ENCODE assay signal across 34 cellular contexts in genomic region chr7:139582671-139583155, GRCh38. TPM values are rescaled to one million over a fixed set of nuclear protein-coding genes. Genes with fewer than 3 reads are reported as not detected.
DNase-seq lines count a peak whose midpoint lies in the region; ATAC-seq, FAIRE-seq and TF ChIP-seq lines count a peak whose summit lies in the region.
"Had no signal": no experiment of that assay in that cellular context is flagged by ENCODE, and none has a peak within 500 bp of the region (broad histone marks: within the 10 kb centered on the region; RNA-seq: fewer than 3 reads in every experiment).

No MANE protein-coding gene starts in this region.

- POLR2A ChIA-PET in activated naive CD8-positive, alpha-beta T cell treated with anti-CD3 and anti-CD28 coated beads, Interleukin-2, amount 10 ng/mL, durations not matched to agents 7 days and 5 days (lab: Charles Lee), result no interaction called here

- TF ChIP-seq POLR2A in vagina (IDR thresholded peaks at IDR 0.05) (no peak), GM12891 (IDR thresholded peaks at IDR 0.05; ENCODE audit: low read depth, low read length) (no peak)

- H3K36me3 Mint-ChIP-seq in activated naive CD8-positive, alpha-beta T cell treated with anti-CD3 and anti-CD28 coated beads, Interleukin-2, amount 10 ng/mL, durations not matched to agents 7 days and 5 days, result peaks cover 3% of the 10 kb centered on the region
- peaks cover 5% of the 10 kb centered on the region for H3K36me3 Mint-ChIP-seq in activated naive CD8-positive, alpha-beta T cell treated with anti-CD3 and anti-CD28 coated beads for 36 hours
- H3K36me3 Mint-ChIP-seq in activated CD8-positive, alpha-beta memory T cell treated with anti-CD3 and anti-CD28 coated beads, Interleukin-2, amount 10 ng/mL, durations not matched to agents 7 days and 5 days, result peaks cover 14% of the 10 kb centered on the region
- no peaks in the 10 kb centered on the region for H3K36me3 Mint-ChIP-seq in natural killer cell

- no peak overlapping the region for H3K4me3 Mint-ChIP-seq in activated naive CD8-positive, alpha-beta T cell treated with anti-CD3 and anti-CD28 coated beads, Interleukin-2, amount 10 ng/mL, durations not matched to agents 7 days and 5 days
- H3K4me3 Mint-ChIP-seq in activated naive CD8-positive, alpha-beta T cell treated with anti-CD3 and anti-CD28 coated beads for 36 hours, result no peak overlapping the region
- H3K4me3 Mint-ChIP-seq in activated CD8-positive, alpha-beta memory T cell treated with anti-CD3 and anti-CD28 coated beads, Interleukin-2, amount 10 ng/mL, durations not matched to agents 7 days and 5 days, result no peak overlapping the region
- H3K4me3 Mint-ChIP-seq in natural killer cell, result no peak overlapping the region
- H3K4me3 Mint-ChIP-seq: activated CD4-positive, alpha-beta T cell treated with anti-CD3 and anti-CD28 coated beads, Interleukin-2, amount 10 ng/mL, durations not matched to agents 24 days and 14 days; stimulated activated naive B cell treated with anti-CD40 and anti-IgM and Interleukin-4, amounts not matched to agents 10 μg/mL and 1 μg/mL and 100 μg/mL, for 72 hours had no signal

- DNase-seq in activated naive CD8-positive, alpha-beta T cell treated with anti-CD3 and anti-CD28 coated beads, Interleukin-2, amount 10 ng/mL, durations not matched to agents 7 days and 5 days, result no peak
- no peak for DNase-seq in activated naive CD8-positive, alpha-beta T cell treated with anti-CD3 and anti-CD28 coated beads for 36 hours
- DNase-seq in activated CD8-positive, alpha-beta memory T cell treated with anti-CD3 and anti-CD28 coated beads, Interleukin-2, amount 10 ng/mL, durations not matched to agents 7 days and 5 days, result peak; percentile 31
- DNase-seq in natural killer cell (no peak), vagina (ENCODE audit: extremely low spot score in 2 of 2) (peak; percentile 64 to 79), GM12891 (ENCODE audit: insufficient read length, low spot score) (no peak), T-helper 1 cell (no peak)
- DNase-seq: activated CD4-positive, alpha-beta T cell treated with anti-CD3 and anti-CD28 coated beads, Interleukin-2, amount 10 ng/mL, durations not matched to agents 24 days and 14 days; activated effector memory CD4-positive, alpha-beta T cell treated with anti-CD3 and anti-CD28 coated beads, Interleukin-2, amount 50 U/mL, for 16 hours; activated T-cell treated with anti-CD3 and anti-CD28 coated beads for 4 hours; central memory CD4-positive, alpha-beta T cell; DMS53; esophagus squamous epithelium; foreskin melanocyte; HCEC 1CT; heart right ventricle; NCI-H187; NCI-H2171; NCI-H524 treated with DMSO at 0.1 percent for 48 hours; PC-9; sigmoid colon; stimulated activated CD4-positive, alpha-beta T cell treated with anti-CD3 and anti-CD28 coated beads, Interleukin-4, amount 100 ng/mL, for 4 hours; stimulated activated naive B cell treated with anti-CD40 and anti-IgM and Interleukin-4, amounts not matched to agents 10 μg/mL and 1 μg/mL and 100 μg/mL, for 72 hours; T-helper 9 cell; WERI-Rb-1 had no signal

- H3K27me3 Mint-ChIP-seq in activated naive CD8-positive, alpha-beta T cell treated with anti-CD3 and anti-CD28 coated beads, Interleukin-2, amount 10 ng/mL, durations not matched to agents 7 days and 5 days, result no peaks in the 10 kb centered on the region
- no peaks in the 10 kb centered on the region for H3K27me3 Mint-ChIP-seq in activated naive CD8-positive, alpha-beta T cell treated with anti-CD3 and anti-CD28 coated beads for 36 hours
- no peaks in the 10 kb centered on the region for H3K27me3 Mint-ChIP-seq in activated CD8-positive, alpha-beta memory T cell treated with anti-CD3 and anti-CD28 coated beads, Interleukin-2, amount 10 ng/mL, durations not matched to agents 7 days and 5 days
- no peaks in the 10 kb centered on the region for H3K27me3 Mint-ChIP-seq in natural killer cell (ENCODE audit: low read depth in 2 of 2)
- H3K27me3 Mint-ChIP-seq: activated CD4-positive, alpha-beta T cell treated with anti-CD3 and anti-CD28 coated beads, Interleukin-2, amount 10 ng/mL, durations not matched to agents 24 days and 14 days; stimulated activated naive B cell treated with anti-CD40 and anti-IgM and Interleukin-4, amounts not matched to agents 10 μg/mL and 1 μg/mL and 100 μg/mL, for 72 hours had no signal

- no peak overlapping the region for H3K27ac Mint-ChIP-seq in activated naive CD8-positive, alpha-beta T cell treated with anti-CD3 and anti-CD28 coated beads, Interleukin-2, amount 10 ng/mL, durations not matched to agents 7 days and 5 days
- no peak overlapping the region for H3K27ac Mint-ChIP-seq in activated naive CD8-positive, alpha-beta T cell treated with anti-CD3 and anti-CD28 coated beads for 36 hours
- H3K27ac Mint-ChIP-seq in activated CD8-positive, alpha-beta memory T cell treated with anti-CD3 and anti-CD28 coated beads, Interleukin-2, amount 10 ng/mL, durations not matched to agents 7 days and 5 days, result no peak overlapping the region
- peak overlapping the region; percentile 23 to 65 for H3K27ac Mint-ChIP-seq in natural killer cell
- H3K27ac Mint-ChIP-seq: activated CD4-positive, alpha-beta T cell treated with anti-CD3 and anti-CD28 coated beads, Interleukin-2, amount 10 ng/mL, durations not matched to agents 24 days and 14 days; stimulated activated naive B cell treated with anti-CD40 and anti-IgM and Interleukin-4, amounts not matched to agents 10 μg/mL and 1 μg/mL and 100 μg/mL, for 72 hours had no signal

- ATAC-seq in activated naive CD8-positive, alpha-beta T cell treated with anti-CD3 and anti-CD28 coated beads, Interleukin-2, amount 10 ng/mL, durations not matched to agents 7 days and 5 days (ENCODE audit: low read depth), result peak; percentile 50
- no peak for ATAC-seq in activated CD8-positive, alpha-beta memory T cell treated with anti-CD3 and anti-CD28 coated beads, Interleukin-2, amount 10 ng/mL, durations not matched to agents 7 days and 5 days
- ATAC-seq in natural killer cell (peak; percentile 34 to 86 (median 59)), GM21447 (IDR thresholded peaks at IDR 0.05; ENCODE audit: unreplicated experiment) (no peak)
- ATAC-seq: A549; Right ventricle myocardium inferior; stimulated activated naive B cell treated with anti-CD40 and anti-IgM and Interleukin-4, amounts not matched to agents 10 μg/mL and 1 μg/mL and 100 μg/mL, for 72 hours had no signal

- no peak overlapping the region for H3K4me3 ChIP-seq in vagina
- H3K4me3 ChIP-seq: A549, esophagus squamous epithelium, heart right ventricle, PC-9, prostate gland, sigmoid colon had no signal

- CTCF ChIA-PET in activated CD8-positive, alpha-beta memory T cell treated with anti-CD3 and anti-CD28 coated beads, Interleukin-2, amount 10 ng/mL, durations not matched to agents 7 days and 5 days (lab: Charles Lee), result interaction anchor here (1.2 kb wide), 1 partner anchor 16 kb away, joined by 3 read pairs; no protein-coding TSS in a partner anchor

- no peak for FAIRE-seq in GM12891 (lab: Jason Lieb, UNC)
- FAIRE-seq: A549, endometrium, G401.6, GM18507 had no signal

- intact Hi-C loops in natural killer cell (cut with micrococcal nuclease) (no loop called here), vagina (cut with DNase I) (no loop called here)

- peaks cover 17% of the 10 kb centered on the region for H3K4me1 Mint-ChIP-seq in activated naive CD8-positive, alpha-beta T cell treated with anti-CD3 and anti-CD28 coated beads, Interleukin-2, amount 10 ng/mL, durations not matched to agents 7 days and 5 days
- peaks cover 15% of the 10 kb centered on the region for H3K4me1 Mint-ChIP-seq in activated naive CD8-positive, alpha-beta T cell treated with anti-CD3 and anti-CD28 coated beads for 36 hours
- H3K4me1 Mint-ChIP-seq in activated CD8-positive, alpha-beta memory T cell treated with anti-CD3 and anti-CD28 coated beads, Interleukin-2, amount 10 ng/mL, durations not matched to agents 7 days and 5 days, result peaks cover 14% of the 10 kb centered on the region
- H3K4me1 Mint-ChIP-seq in natural killer cell, result peaks cover 18 to 25% of the 10 kb centered on the region in 2 donors
- H3K4me1 Mint-ChIP-seq: stimulated activated naive B cell treated with anti-CD40 and anti-IgM and Interleukin-4, amounts not matched to agents 10 μg/mL and 1 μg/mL and 100 μg/mL, for 72 hours had no signal

- TF ChIP-seq CTCF in natural killer cell (IDR thresholded peaks at IDR 0.05) (no peak), vagina (IDR thresholded peaks at IDR 0.05) (no peak)

- no peaks in the 10 kb centered on the region for H3K4me1 ChIP-seq in vagina
- H3K4me1 ChIP-seq: A549, esophagus squamous epithelium, heart right ventricle, prostate gland, sigmoid colon had no signal

- H3K27ac ChIP-seq in vagina, result no peak overlapping the region
- H3K27ac ChIP-seq: A549, esophagus squamous epithelium, heart right ventricle, HL-60, PC-9, prostate gland, sigmoid colon, WERI-Rb-1 had no signal

- no peaks in the 10 kb centered on the region for H3K27me3 ChIP-seq in vagina
- H3K27me3 ChIP-seq: esophagus squamous epithelium, heart right ventricle, sigmoid colon had no signal

- H3K9me3 Mint-ChIP-seq in activated naive CD8-positive, alpha-beta T cell treated with anti-CD3 and anti-CD28 coated beads, Interleukin-2, amount 10 ng/mL, durations not matched to agents 7 days and 5 days, result no peaks in the 10 kb centered on the region
- no peaks in the 10 kb centered on the region for H3K9me3 Mint-ChIP-seq in activated naive CD8-positive, alpha-beta T cell treated with anti-CD3 and anti-CD28 coated beads for 36 hours
- no peaks in the 10 kb centered on the region for H3K9me3 Mint-ChIP-seq in activated CD8-positive, alpha-beta memory T cell treated with anti-CD3 and anti-CD28 coated beads, Interleukin-2, amount 10 ng/mL, durations not matched to agents 7 days and 5 days (ENCODE audit: low read depth)
- no peaks in the 10 kb centered on the region for H3K9me3 Mint-ChIP-seq in natural killer cell
- H3K9me3 Mint-ChIP-seq: activated CD4-positive, alpha-beta T cell treated with anti-CD3 and anti-CD28 coated beads, Interleukin-2, amount 10 ng/mL, durations not matched to agents 24 days and 14 days; stimulated activated naive B cell treated with anti-CD40 and anti-IgM and Interleukin-4, amounts not matched to agents 10 μg/mL and 1 μg/mL and 100 μg/mL, for 72 hours had no signal

- no peaks in the 10 kb centered on the region for H3K9me3 ChIP-seq in vagina
- H3K9me3 ChIP-seq: A549, esophagus squamous epithelium, heart right ventricle, prostate gland, sigmoid colon had no signal

- H3K36me3 ChIP-seq in vagina, result peaks cover 0 to 60% of the 10 kb centered on the region in 2 donors

TF ChIP-seq in GM12891, 5 proteins besides CTCF, POLR2A, EP300 and RAD21 (continues in another document):
- TF ChIP-seq POU2F2 (IDR thresholded peaks at IDR 0.05; ENCODE audit: low read depth, low read length) (no peak), SPI1 (IDR thresholded peaks at IDR 0.05; ENCODE audit: low read depth, low read length) (no peak), POLR2AphosphoS5 (IDR thresholded peaks at IDR 0.05; ENCODE audit: low read depth, low read length) (no peak)

RNA-seq across cellular contexts. Expression of gene CLEC2L, which starts 59.2 kb away (rescaled TPM):
- total RNA-seq in activated naive CD8-positive, alpha-beta T cell treated with anti-CD3 and anti-CD28 coated beads, Interleukin-2, amount 10 ng/mL, durations not matched to agents 7 days and 5 days, result not detected
- total RNA-seq in activated naive CD8-positive, alpha-beta T cell treated with anti-CD3 and anti-CD28 coated beads for 36 hours, result not detected
- not detected for total RNA-seq in activated CD8-positive, alpha-beta memory T cell treated with anti-CD3 and anti-CD28 coated beads, Interleukin-2, amount 10 ng/mL, durations not matched to agents 7 days and 5 days
- total RNA-seq in natural killer cell (under 1 TPM in 1 of 3 donors, not detected in 2; 0.71 TPM), vagina (not detected)
- not detected for polyA plus RNA-seq in GM12891 (2012; ENCODE audit: low read depth, missing spikeins)
- total RNA-seq: activated CD4-positive, alpha-beta T cell treated with anti-CD3 and anti-CD28 coated beads, Interleukin-2, amount 10 ng/mL, durations not matched to agents 24 days and 14 days; esophagus squamous epithelium; lung microvascular endothelial cell; PC-9; Right ventricle myocardium inferior had no signal

Comparison
In these comparisons a context has a peak if more than half of its experiments do, and no peak if none do; other contexts are left out.
1. ATAC-seq: peak in activated naive CD8-positive, alpha-beta T cell treated with anti-CD3 and anti-CD28 coated beads, Interleukin-2, amount 10 ng/mL, durations not matched to agents 7 days and 5 days (single experiment) and natural killer cell (3 of 3); none in activated CD8-positive, alpha-beta memory T cell treated with anti-CD3 and anti-CD28 coated beads, Interleukin-2, amount 10 ng/mL, durations not matched to agents 7 days and 5 days (single experiment) and GM21447 (single experiment).
2. DNase-seq: peak in activated CD8-positive, alpha-beta memory T cell treated with anti-CD3 and anti-CD28 coated beads, Interleukin-2, amount 10 ng/mL, durations not matched to agents 7 days and 5 days (single experiment) and vagina (2 of 2); none in activated naive CD8-positive, alpha-beta T cell treated with anti-CD3 and anti-CD28 coated beads, Interleukin-2, amount 10 ng/mL, durations not matched to agents 7 days and 5 days (single experiment), activated naive CD8-positive, alpha-beta T cell treated with anti-CD3 and anti-CD28 coated beads for 36 hours (single experiment), natural killer cell (single experiment), GM12891 (single experiment) and T-helper 1 cell (0 of 5).
3. H3K27ac Mint-ChIP-seq: peak in natural killer cell (2 of 2); none in activated naive CD8-positive, alpha-beta T cell treated with anti-CD3 and anti-CD28 coated beads, Interleukin-2, amount 10 ng/mL, durations not matched to agents 7 days and 5 days (single experiment), activated naive CD8-positive, alpha-beta T cell treated with anti-CD3 and anti-CD28 coated beads for 36 hours (single experiment) and activated CD8-positive, alpha-beta memory T cell treated with anti-CD3 and anti-CD28 coated beads, Interleukin-2, amount 10 ng/mL, durations not matched to agents 7 days and 5 days (single experiment).